ENCODE assay signal across 8 cellular contexts in the genomic region with DNA sequence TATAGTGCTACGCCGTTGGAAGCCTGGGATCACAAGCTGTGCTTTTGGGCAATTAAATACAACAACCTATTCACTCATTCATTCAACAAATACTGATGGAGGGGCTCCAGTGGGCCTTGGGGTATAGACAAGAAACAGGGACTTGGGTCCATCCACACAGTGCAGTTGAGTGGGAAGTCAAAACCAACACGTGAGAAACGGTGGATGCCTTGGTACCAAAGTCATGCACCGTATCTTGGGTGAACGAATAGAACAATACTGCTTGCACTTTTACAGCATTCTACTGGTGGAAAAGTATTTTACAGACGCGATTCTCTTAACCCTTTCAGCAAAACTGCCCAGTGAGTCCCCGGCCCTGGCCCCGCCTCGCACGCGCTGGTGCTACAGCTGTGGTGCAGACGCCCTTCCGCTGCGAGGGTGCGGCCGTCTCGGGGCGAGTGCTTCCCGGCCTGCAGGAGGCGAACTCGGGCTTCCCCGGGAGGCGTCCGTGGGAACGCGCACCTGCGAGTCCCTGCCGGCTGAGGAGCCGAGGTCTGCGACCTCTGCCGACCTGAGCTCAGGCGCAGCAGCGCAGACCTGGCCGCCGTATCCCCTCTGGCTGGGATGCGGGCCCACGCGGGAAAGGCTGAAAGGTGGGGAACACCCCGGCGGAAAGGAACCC. TPM values are rescaled to one million over a fixed set of nuclear protein-coding genes. Genes with fewer than 3 reads are reported as not detected.
DNase-seq lines count a peak whose midpoint lies in the region; ATAC-seq lines count a peak whose summit lies in the region.

No MANE protein-coding gene starts in this region.

- H3K27ac Mint-ChIP-seq in activated CD8-positive, alpha-beta memory T cell treated with anti-CD3 and anti-CD28 coated beads, Interleukin-2, amount 10 ng/mL, durations not matched to agents 7 days and 5 days: peak overlapping the region; percentile 52

- peaks cover 6 to 16% of the 10 kb centered on the region in 2 donors for H3K27me3 ChIP-seq in mucosa of rectum (ENCODE audit: control insufficient read depth in 2 of 2, insufficient read depth in 2 of 2, low read length in 2 of 2)

- in situ Hi-C loops in ACHN (cut with HindIII; ENCODE audit: low pct_ligation_motif_present, low pct_unique_long_range_greater_than_20kb, low sequenced_read_pairs): no loop called here

- H3K4me1 Mint-ChIP-seq in activated CD8-positive, alpha-beta memory T cell treated with anti-CD3 and anti-CD28 coated beads, Interleukin-2, amount 10 ng/mL, durations not matched to agents 7 days and 5 days: peaks cover 15% of the 10 kb centered on the region

- H3K4me1 ChIP-seq in mucosa of rectum (ENCODE audit: control insufficient read depth in 2 of 2, insufficient read depth in 2 of 2, low read length in 2 of 2): peaks cover 2 to 9% of the 10 kb centered on the region in 2 donors

- H3K36me3 ChIP-seq in mucosa of rectum (ENCODE audit: control insufficient read depth in 2 of 2, insufficient read depth in 2 of 2, low read length in 2 of 2): no peaks in the 10 kb centered on the region

- no peaks in the 10 kb centered on the region for H3K9me3 Mint-ChIP-seq in activated CD8-positive, alpha-beta memory T cell treated with anti-CD3 and anti-CD28 coated beads, Interleukin-2, amount 10 ng/mL, durations not matched to agents 7 days and 5 days (ENCODE audit: low read depth)

- H3K27ac ChIP-seq in epithelial cell of prostate: peak overlapping the region; percentile 63
- H3K27ac ChIP-seq in mucosa of rectum (ENCODE audit: low read depth in 2 of 2, low read length in 2 of 2): peak overlapping the region; percentile 44 to 70

- H3K36me3 Mint-ChIP-seq in activated CD8-positive, alpha-beta memory T cell treated with anti-CD3 and anti-CD28 coated beads, Interleukin-2, amount 10 ng/mL, durations not matched to agents 7 days and 5 days: no peaks in the 10 kb centered on the region

- CTCF ChIA-PET in activated CD8-positive, alpha-beta memory T cell treated with anti-CD3 and anti-CD28 coated beads, Interleukin-2, amount 10 ng/mL, durations not matched to agents 7 days and 5 days (lab: Charles Lee): interaction anchor here (1.1 kb wide), 1 partner anchor 69 kb away, joined by 3 read pairs; no protein-coding TSS in a partner anchor

- H3K9me3 ChIP-seq in mucosa of rectum (ENCODE audit: control insufficient read depth in 2 of 2, low read length in 2 of 2): no peaks in the 10 kb centered on the region

- peak overlapping the region; percentile 79 to 91 for H3K4me3 ChIP-seq in mucosa of rectum (ENCODE audit: low read length in 2 of 2)

- peak overlapping the region; percentile 63 to 74 for H3K9ac ChIP-seq in mucosa of rectum (ENCODE audit: low read depth in 1 of 2, low read length in 2 of 2)

- peaks cover 63% of the 10 kb centered on the region for H3K27me3 Mint-ChIP-seq in activated CD8-positive, alpha-beta memory T cell treated with anti-CD3 and anti-CD28 coated beads, Interleukin-2, amount 10 ng/mL, durations not matched to agents 7 days and 5 days

- DNase-seq in ACHN (peak; percentile 76), NCI-H82 (lab: John Stamatoyannopoulos, UW) (peak; percentile 89), epithelial cell of prostate (ENCODE audit: low read depth, low spot score) (peak; percentile 26)
- peak; percentile 80 for DNase-seq in activated CD8-positive, alpha-beta memory T cell treated with anti-CD3 and anti-CD28 coated beads, Interleukin-2, amount 10 ng/mL, durations not matched to agents 7 days and 5 days
- DNase-seq in stimulated activated CD8-positive, alpha-beta memory T cell treated with anti-CD3 and anti-CD28 coated beads, Interleukin-4, amount 100 ng/mL, for 48 hours: peak; percentile 77

- ATAC-seq in GM18858 (IDR thresholded peaks at IDR 0.05; ENCODE audit: unreplicated experiment): peak; percentile 38
- ATAC-seq in HG03066 (IDR thresholded peaks at IDR 0.05; ENCODE audit: low read depth, unreplicated experiment): peak; percentile 60
- ATAC-seq in activated CD8-positive, alpha-beta memory T cell treated with anti-CD3 and anti-CD28 coated beads, Interleukin-2, amount 10 ng/mL, durations not matched to agents 7 days and 5 days: peak; percentile 76

- peak overlapping the region; percentile 71 for H3K4me3 Mint-ChIP-seq in activated CD8-positive, alpha-beta memory T cell treated with anti-CD3 and anti-CD28 coated beads, Interleukin-2, amount 10 ng/mL, durations not matched to agents 7 days and 5 days

RNA-seq across cellular contexts. Expression of gene TNFRSF19, which starts 8.3 kb away (rescaled TPM):
- total RNA-seq in activated CD8-positive, alpha-beta memory T cell treated with anti-CD3 and anti-CD28 coated beads, Interleukin-2, amount 10 ng/mL, durations not matched to agents 7 days and 5 days: under 1 TPM; 0.12 to 0.28 TPM

Comparison
In these comparisons a context has a peak if more than half of its experiments do, and no peak if none do; other contexts are left out.
1. Peak in every context shown above with its lines: DNase-seq, ATAC-seq, H3K4me3 ChIP-seq and H3K27ac ChIP-seq.
2. DNase-seq: peak in every context shown above with its lines; median percentile 89 in NCI-H82; 80 in activated CD8-positive, alpha-beta memory T cell treated with anti-CD3 and anti-CD28 coated beads, Interleukin-2, amount 10 ng/mL, durations not matched to agents 7 days and 5 days; 77 in stimulated activated CD8-positive, alpha-beta memory T cell treated with anti-CD3 and anti-CD28 coated beads, Interleukin-4, amount 100 ng/mL, for 48 hours; 76 in ACHN; 26 in epithelial cell of prostate.